1 cellular context compared by ENCODE assay signal in the genomic region with DNA sequence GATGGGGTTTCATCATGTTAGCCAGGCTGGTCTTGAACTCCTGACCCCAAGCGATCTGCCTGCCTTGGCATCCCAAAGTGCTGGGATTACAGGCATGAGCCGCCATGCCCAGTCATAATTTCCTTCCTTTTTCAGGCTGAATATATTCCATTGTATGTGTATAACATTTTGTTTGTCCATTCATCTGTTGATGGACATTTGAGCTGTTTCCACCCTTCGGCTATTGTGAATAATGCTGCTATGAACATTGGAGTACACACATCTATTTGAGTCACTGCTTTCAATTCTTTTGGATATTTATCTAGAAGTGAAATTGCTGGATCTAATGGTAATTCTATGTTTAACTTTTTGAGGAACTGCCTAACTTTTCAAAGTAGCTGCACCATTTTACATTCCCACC.
TF ChIP-seq lines count a peak whose summit lies in the region.

No MANE protein-coding gene starts in this region.

TF ChIP-seq in endothelial cell of umbilical vein, 7 proteins besides CTCF, POLR2A, EP300 and RAD21:
- TF ChIP-seq POLR2AphosphoS5 (IDR thresholded peaks at IDR 0.05; ENCODE audit: insufficient read depth, low read depth, low read length) (no peak), FOS (IDR thresholded peaks at IDR 0.05; ENCODE audit: borderline replicate concordance, insufficient read depth, low read length) (no peak), JUN (IDR thresholded peaks at IDR 0.05; ENCODE audit: borderline replicate concordance, insufficient read depth, insufficient read length, low read depth) (no peak), EZH2 (IDR thresholded peaks at IDR 0.05; ENCODE audit: borderline replicate concordance, low read depth, low read length, severe bottlenecking) (no peak), GATA2 (IDR thresholded peaks at IDR 0.05; ENCODE audit: insufficient read depth, insufficient read length, low read depth, low read length) (no peak), MYC (IDR thresholded peaks at IDR 0.05; ENCODE audit: low read depth, low read length) (no peak)
- TF ChIP-seq, protein P1, sequence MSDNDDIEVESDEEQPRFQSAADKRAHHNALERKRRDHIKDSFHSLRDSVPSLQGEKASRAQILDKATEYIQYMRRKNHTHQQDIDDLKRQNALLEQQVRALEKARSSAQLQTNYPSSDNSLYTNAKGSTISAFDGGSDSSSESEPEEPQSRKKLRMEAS (IDR thresholded peaks at IDR 0.05; ENCODE audit: insufficient read depth, insufficient read length): no peak
